ENCODE assay signal across 1 cellular context in genomic region chr4:125891597-125892258, GRCh38.
A peak's percentile ranks its signal among the peaks of the same experiment; 100 is the strongest.
TF ChIP-seq lines count a peak whose summit lies in the region.

No MANE protein-coding gene starts in this region.

TF ChIP-seq in SK-N-SH, 30 proteins besides CTCF, POLR2A, EP300 and RAD21 (continued from another document):
- TF ChIP-seq REST (IDR thresholded peaks at IDR 0.05; ENCODE audit: low read depth, low read length) (no peak), JUND (IDR thresholded peaks at IDR 0.05) (peak; percentile 75), GABPA (IDR thresholded peaks at IDR 0.05; ENCODE audit: low read depth) (no peak), FOXJ3 (CRISPR knock-in tag; IDR thresholded peaks at IDR 0.05) (no peak), NRF1 (IDR thresholded peaks at IDR 0.05; ENCODE audit: low read depth, low read length) (no peak), PBX3 (IDR thresholded peaks at IDR 0.05) (peak; percentile 81), USF1 (IDR thresholded peaks at IDR 0.05; ENCODE audit: borderline replicate concordance, low read depth) (no peak), NFIC (IDR thresholded peaks at IDR 0.05; ENCODE audit: borderline replicate concordance) (peak; percentile 79; the same call in 1 of the 2 replicates), IRF3 (IDR thresholded peaks at IDR 0.05; ENCODE audit: low read depth, low read length) (no peak), RXRA (IDR thresholded peaks at IDR 0.05; ENCODE audit: borderline replicate concordance, low read depth) (no peak), FOSL2 (IDR thresholded peaks at IDR 0.05; ENCODE audit: borderline replicate concordance, low read depth) (peak; percentile 20; the same call in 1 of the 2 replicates), EZH2phosphoT487 (IDR thresholded peaks at IDR 0.05; ENCODE audit: borderline replicate concordance, low read depth) (no peak), MAX (IDR thresholded peaks at IDR 0.05; ENCODE audit: low read depth) (no peak), USF2 (IDR thresholded peaks at IDR 0.05; ENCODE audit: borderline replicate concordance, low read depth, low read length) (no peak), RCOR1 (IDR thresholded peaks at IDR 0.05; ENCODE audit: low read length) (no peak), ELF1 (IDR thresholded peaks at IDR 0.05) (no peak), MEF2A (IDR thresholded peaks at IDR 0.05; ENCODE audit: borderline replicate concordance, low read depth) (peak; percentile 57; the same call in 1 of the 2 replicates)
TF ChIP-seq in SK-N-SH: peak in this region for 8.
